In the genomic region with DNA sequence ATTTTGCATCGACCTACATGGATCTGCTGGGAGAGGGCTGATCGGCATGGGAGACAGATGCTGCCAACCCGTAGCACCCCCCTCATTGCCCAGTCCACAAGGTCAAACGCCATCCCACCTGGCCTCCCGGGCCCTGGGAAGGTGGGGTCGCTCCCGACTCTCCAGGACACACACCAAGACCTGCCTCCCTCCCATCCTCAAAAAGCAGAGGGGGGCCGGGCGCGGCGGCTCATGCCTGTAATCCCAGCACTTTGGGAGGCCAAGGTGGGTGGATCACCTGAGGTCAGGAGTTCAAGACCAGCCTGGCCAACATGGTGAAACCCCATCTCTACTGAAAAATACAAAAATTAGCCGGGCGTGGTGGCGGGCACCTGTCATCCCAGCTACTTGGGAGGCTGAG, we compare ENCODE assay signal across 18 cellular contexts. TPM values are rescaled to one million over a fixed set of nuclear protein-coding genes. Genes with fewer than 3 reads are reported as not detected.
"Had no signal": no experiment of that assay in that cellular context is flagged by ENCODE, and none has a peak within 500 bp of the region (broad histone marks: within the 10 kb centered on the region; RNA-seq: fewer than 3 reads in every experiment).

No MANE protein-coding gene starts in this region.

RNA-seq across cellular contexts. Expression of a gene that starts 46.7 kb away (rescaled TPM):
- total RNA-seq: activated naive CD4-positive, alpha-beta T cell treated with anti-CD3 and anti-CD28 coated beads for 36 hours; activated naive CD4-positive, alpha-beta T cell treated with anti-CD3 and anti-CD28 coated beads, Interleukin-2, amount 50 U/mL, for 72 hours; activated naive CD8-positive, alpha-beta T cell treated with anti-CD3 and anti-CD28 coated beads for 36 hours; activated naive CD8-positive, alpha-beta T cell treated with anti-CD3 and anti-CD28 coated beads, Interleukin-2, amount 10 ng/mL, durations not matched to agents 7 days and 5 days; activated T-cell treated with anti-CD3 and anti-CD28 coated beads, Interleukin-2, amount 50 U/mL, for 4 hours; activated T-cell treated with anti-CD3 and anti-CD28 coated beads, Interleukin-2, amount 50 U/mL, for 72 hours; activated T-helper 1 cell treated with anti-CD3 and anti-CD28 coated beads, Interleukin-12 subunit alpha, Interleukin-12 subunit beta, Interleukin-2, Interleukin-4 antibody, amounts not matched to agents 30 ng/mL and 10 ng/mL and 1 ng/mL, durations not matched to agents 14 hours and 24 hours and 36 hours; activated T-helper 17 cell treated with anti-CD3 and anti-CD28 coated beads, Interleukin-2, amount 50 U/mL, for 72 hours; activated T-helper 2 cell treated with anti-CD3 and anti-CD28 coated beads, Interferon-gamma antibody, Interleukin-2, Interleukin-4, amounts not matched to agents 10 μg/mL and 5 μg/mL and 100 μg/mL, durations not matched to agents 14 hours and 24 hours and 36 hours; adrenal gland; aorta; ascending aorta; astrocyte; breast epithelium; cardiac muscle cell; cardiac septum; cerebellum; chondrocyte had no signal
